In the genomic region with DNA sequence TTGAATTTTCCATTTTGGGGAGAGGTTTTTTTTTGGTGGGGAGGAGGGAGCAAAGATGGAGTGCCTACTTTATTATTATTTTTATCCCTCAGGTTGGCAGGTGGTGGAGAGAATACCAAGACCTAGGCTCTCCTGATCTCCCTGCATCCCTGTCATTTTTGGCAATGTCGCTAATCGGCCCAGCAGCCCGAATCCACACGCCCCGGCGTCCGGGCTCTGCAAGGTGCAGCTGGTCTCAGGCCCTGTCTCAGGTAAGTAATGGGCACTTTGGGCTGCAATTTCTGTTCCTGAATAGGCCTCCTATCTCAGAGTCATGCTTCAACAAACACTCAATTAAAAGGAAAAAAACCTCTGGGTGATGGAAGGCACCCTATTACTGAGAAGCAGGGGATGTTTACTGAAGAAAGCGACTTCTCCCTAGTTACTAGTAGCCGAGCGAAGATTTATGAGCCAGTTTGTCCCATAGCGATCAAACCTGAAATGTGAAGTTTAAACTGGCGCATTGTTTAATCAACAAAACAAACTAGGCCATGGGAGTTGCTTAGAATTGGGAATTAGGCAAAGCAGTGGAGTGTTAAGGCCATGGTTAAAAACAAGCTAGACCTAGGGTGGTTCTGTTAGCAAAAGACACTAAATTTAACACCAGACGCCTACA, we compare ENCODE assay signal across 19 cellular contexts.
"Had no signal": no experiment of that assay in that cellular context is flagged by ENCODE, and none has a peak within 500 bp of the region (broad histone marks: within the 10 kb centered on the region; RNA-seq: fewer than 3 reads in every experiment).

No MANE protein-coding gene starts in this region.

- DNase-seq: activated B cell treated with CpG ODN at 0.5 μM for 24 hours; activated CD4-positive, alpha-beta memory T cell treated with anti-CD3 and anti-CD28 coated beads for 36 hours; activated CD4-positive, alpha-beta T cell treated with anti-CD3 and anti-CD28 coated beads for 4 hours; activated T-cell treated with anti-CD3 and anti-CD28 coated beads for 4 hours; effector CD4-positive, alpha-beta T cell; heart left ventricle; left ventricle myocardium inferior; mucosa of descending colon; naive B cell; pancreas; retina; spleen; stimulated activated CD4-positive, alpha-beta T cell treated with anti-CD3 and anti-CD28 coated beads, Interleukin-4, amount 100 ng/mL, for 4 hours had no signal

- ATAC-seq: gastroesophageal sphincter; heart left ventricle; mucosa of descending colon; pancreas; stimulated activated memory B cell treated with anti-CD40 and anti-IgM and Interleukin-4, amounts not matched to agents 10 μg/mL and 1 μg/mL and 100 μg/mL, for 72 hours had no signal

- H3K27ac ChIP-seq: esophagus muscularis mucosa, heart left ventricle, left ventricle myocardium inferior, neutrophil, pancreas, spleen, thoracic aorta, upper lobe of left lung had no signal
